ENCODE assay signal across 21 cellular contexts in genomic region chr2:231212329-231212845, GRCh38. TPM values are rescaled to one million over a fixed set of nuclear protein-coding genes. Genes with fewer than 3 reads are reported as not detected.
DNase-seq lines count a peak whose midpoint lies in the region; ATAC-seq and TF ChIP-seq lines count a peak whose summit lies in the region.
"Had no signal": no experiment of that assay in that cellular context is flagged by ENCODE, and none has a peak within 500 bp of the region (broad histone marks: within the 10 kb centered on the region; RNA-seq: fewer than 3 reads in every experiment).

No MANE protein-coding gene starts in this region.

- TF ChIP-seq POLR2A in transverse colon (IDR thresholded peaks at IDR 0.05) = no peak

- H3K4me1 Mint-ChIP-seq in chondrocyte (ENCODE audit: low read depth) = peaks cover 57% of the 10 kb centered on the region
- H3K4me1 Mint-ChIP-seq: activated naive CD4-positive, alpha-beta T cell treated with anti-CD3 and anti-CD28 coated beads, Interleukin-2, amount 10 ng/mL, durations not matched to agents 7 days and 5 days; stimulated activated naive B cell treated with anti-CD40 and anti-IgM and Interleukin-4, amounts not matched to agents 10 μg/mL and 1 μg/mL and 100 μg/mL, for 72 hours had no signal

- intact Hi-C loops in Right ventricle myocardium superior (cut with DNase I) (no loop called here), Right ventricle myocardium inferior (cut with DNase I) (no loop called here), transverse colon (cut with DNase I; ENCODE audit: low total_unique reads) (no loop called here)

- DNase-seq in Right ventricle myocardium superior (no peak), Right ventricle myocardium inferior (ENCODE audit: missing footprints) (no peak), chondrocyte (ENCODE audit: low spot score) (no peak), myocyte (ENCODE audit: low read depth) (peak; percentile 70), transverse colon (no peak), T-helper 1 cell (no peak), NCI-H1436 treated with DMSO at 0.1 percent for 48 hours (lab: John Stamatoyannopoulos, UW) (no peak), dedifferentiated amniotic fluid mesenchymal stem cell (ENCODE audit: extremely low spot score) (no peak)
- DNase-seq: activated naive CD4-positive, alpha-beta T cell treated with anti-CD3 and anti-CD28 coated beads, Interleukin-2, amount 10 ng/mL, durations not matched to agents 7 days and 5 days; C1 segment of cervical spinal cord; DMS153; GF-D8; head of caudate nucleus; lower lobe of right lung; MG63; NCI-H146; stimulated activated CD4-positive, alpha-beta T cell treated with anti-CD3 and anti-CD28 coated beads, Interleukin-15, amount 100 ng/mL, for 24 hours; stimulated activated naive B cell treated with anti-CD40 and anti-IgM and Interleukin-4, amounts not matched to agents 10 μg/mL and 1 μg/mL and 100 μg/mL, for 72 hours; trophoblast cell had no signal

- ATAC-seq in Right ventricle myocardium superior (ENCODE audit: poor library complexity) (peak; percentile 41), Right ventricle myocardium inferior (no peak)
- ATAC-seq: esophagus mucosa; lower lobe of right lung; natural killer cell treated with Interleukin-12 subunit alpha and Interleukin-12 subunit beta and Interleukin-15 and Interleukin-18, amount 100 ng/mL, for 72 hours; stimulated activated naive B cell treated with anti-CD40 and anti-IgM and Interleukin-4, amounts not matched to agents 10 μg/mL and 1 μg/mL and 100 μg/mL, for 72 hours had no signal

- peaks cover 0 to 7% (median 0%) of the 10 kb centered on the region in 4 donors for H3K36me3 ChIP-seq in transverse colon
- H3K36me3 ChIP-seq: MG63 had no signal

- H3K9me3 ChIP-seq in transverse colon = no peaks in the 10 kb centered on the region
- H3K9me3 ChIP-seq: lower lobe of right lung, MG63 had no signal

- TF ChIP-seq CTCF in chondrocyte (IDR thresholded peaks at IDR 0.05) (no peak), transverse colon (IDR thresholded peaks at IDR 0.05) (no peak)

- TF ChIP-seq EP300 in transverse colon (IDR thresholded peaks at IDR 0.05; ENCODE audit: low read depth) = no peak

- peaks cover 49% of the 10 kb centered on the region for H3K36me3 Mint-ChIP-seq in chondrocyte (ENCODE audit: low read depth)
- H3K36me3 Mint-ChIP-seq: activated naive CD4-positive, alpha-beta T cell treated with anti-CD3 and anti-CD28 coated beads, Interleukin-2, amount 10 ng/mL, durations not matched to agents 7 days and 5 days; natural killer cell treated with Interleukin-12 subunit alpha and Interleukin-12 subunit beta and Interleukin-15 and Interleukin-18, amount 100 ng/mL, for 72 hours had no signal

- no peaks in the 10 kb centered on the region for H3K27me3 Mint-ChIP-seq in chondrocyte (ENCODE audit: low read depth)
- H3K27me3 Mint-ChIP-seq: activated naive CD4-positive, alpha-beta T cell treated with anti-CD3 and anti-CD28 coated beads, Interleukin-2, amount 10 ng/mL, durations not matched to agents 7 days and 5 days; natural killer cell treated with Interleukin-12 subunit alpha and Interleukin-12 subunit beta and Interleukin-15 and Interleukin-18, amount 100 ng/mL, for 72 hours; stimulated activated naive B cell treated with anti-CD40 and anti-IgM and Interleukin-4, amounts not matched to agents 10 μg/mL and 1 μg/mL and 100 μg/mL, for 72 hours had no signal

- H3K4me3 Mint-ChIP-seq in chondrocyte (ENCODE audit: unreplicated experiment) = peak overlapping the region; percentile 37
- H3K4me3 Mint-ChIP-seq: activated naive CD4-positive, alpha-beta T cell treated with anti-CD3 and anti-CD28 coated beads, Interleukin-2, amount 10 ng/mL, durations not matched to agents 7 days and 5 days; natural killer cell treated with Interleukin-12 subunit alpha and Interleukin-12 subunit beta and Interleukin-15 and Interleukin-18, amount 100 ng/mL, for 72 hours; stimulated activated naive B cell treated with anti-CD40 and anti-IgM and Interleukin-4, amounts not matched to agents 10 μg/mL and 1 μg/mL and 100 μg/mL, for 72 hours had no signal

- WGBS in transverse colon (ENCODE audit: low coverage in 1 of 2), 2 donors = 88 to 100% methylated on average over 2 to 6 of the region's 6 CpGs

- no peaks in the 10 kb centered on the region for H3K4me1 ChIP-seq in transverse colon
- H3K4me1 ChIP-seq: lower lobe of right lung had no signal

- peak overlapping the region in 3 of 4 donors; percentile 22 to 50 (median 33) for H3K27ac ChIP-seq in transverse colon
- H3K27ac ChIP-seq: lower lobe of right lung had no signal

- in situ Hi-C loops in transverse colon (cut with MboI; ENCODE audit: low pct_ligation_motif_present in 1 of 4, low pct_unique_long_range_greater_than_20kb in 1 of 4, low sequenced_read_pairs in 3 of 4) = loop anchor here in 1 of 4 donors (25.0 kb wide), 1 partner anchor 225 kb away; no protein-coding TSS in a partner anchor

- H3K9me3 Mint-ChIP-seq in chondrocyte (ENCODE audit: low read depth) = no peaks in the 10 kb centered on the region
- H3K9me3 Mint-ChIP-seq: activated naive CD4-positive, alpha-beta T cell treated with anti-CD3 and anti-CD28 coated beads, Interleukin-2, amount 10 ng/mL, durations not matched to agents 7 days and 5 days; natural killer cell treated with Interleukin-12 subunit alpha and Interleukin-12 subunit beta and Interleukin-15 and Interleukin-18, amount 100 ng/mL, for 72 hours; stimulated activated naive B cell treated with anti-CD40 and anti-IgM and Interleukin-4, amounts not matched to agents 10 μg/mL and 1 μg/mL and 100 μg/mL, for 72 hours had no signal

- H3K27ac Mint-ChIP-seq in chondrocyte (ENCODE audit: unreplicated experiment) = peak overlapping the region; percentile 95
- H3K27ac Mint-ChIP-seq: activated naive CD4-positive, alpha-beta T cell treated with anti-CD3 and anti-CD28 coated beads, Interleukin-2, amount 10 ng/mL, durations not matched to agents 7 days and 5 days; natural killer cell treated with Interleukin-12 subunit alpha and Interleukin-12 subunit beta and Interleukin-15 and Interleukin-18, amount 100 ng/mL, for 72 hours; stimulated activated naive B cell treated with anti-CD40 and anti-IgM and Interleukin-4, amounts not matched to agents 10 μg/mL and 1 μg/mL and 100 μg/mL, for 72 hours had no signal

- no peaks in the 10 kb centered on the region for H3K27me3 ChIP-seq in transverse colon
- H3K27me3 ChIP-seq: MG63 had no signal

- H3K4me3 ChIP-seq in transverse colon = no peak overlapping the region
- H3K4me3 ChIP-seq: lower lobe of right lung, MG63 had no signal

RNA-seq across cellular contexts. Expression of gene ARMC9, which starts 14.0 kb away (rescaled TPM):
- total RNA-seq in Right ventricle myocardium superior = 0.89 TPM
- 1.7 TPM for total RNA-seq in Right ventricle myocardium inferior
- total RNA-seq in chondrocyte = 71.6 to 188 TPM (median 187 TPM) in 3 replicates
- 43.8 and 55.7 TPM in 2 replicates for total RNA-seq in myocyte
- 56.7 TPM for polyA plus RNA-seq in myocyte (2012)
- total RNA-seq in transverse colon = 10 to 100 TPM; 11.5 to 59.5 (median 14.4) TPM
